In genomic region chr6:2132911-2133310, GRCh38 we compare ENCODE assay signal across 25 cellular contexts.
"Had no signal": no experiment of that assay in that cellular context is flagged by ENCODE, and none has a peak within 500 bp of the region (broad histone marks: within the 10 kb centered on the region; RNA-seq: fewer than 3 reads in every experiment).

No MANE protein-coding gene starts in this region.

- H3K36me3 ChIP-seq: colonic mucosa, esophagus squamous epithelium, heart right ventricle, lower lobe of right lung, neutrophil, pancreas, spleen, tibial artery, upper lobe of left lung had no signal

- FAIRE-seq: islet of Langerhans, pancreas, urothelium cell line had no signal

- H3K4me3 ChIP-seq: colonic mucosa, esophagus squamous epithelium, heart right ventricle, lower lobe of right lung, pancreas, spleen, testis, tibial artery, upper lobe of left lung had no signal

- H3K27ac ChIP-seq: colonic mucosa, esophagus squamous epithelium, heart right ventricle, lower lobe of right lung, neutrophil, spleen, testis, tibial artery, upper lobe of left lung had no signal

- H3K4me1 ChIP-seq: upper lobe of left lung had no signal

- H3K27me3 ChIP-seq: colonic mucosa, esophagus squamous epithelium, heart right ventricle, neutrophil, pancreas, spleen, testis, tibial artery, upper lobe of left lung had no signal

- ATAC-seq: heart right ventricle; left ventricle myocardium superior; lower lobe of right lung; natural killer cell treated with Interleukin-12 subunit alpha and Interleukin-12 subunit beta and Interleukin-15 and Interleukin-18, amount 100 ng/mL, for 72 hours; sciatic nerve; stimulated activated memory B cell treated with anti-CD40 and anti-IgM and Interleukin-4, amounts not matched to agents 10 μg/mL and 1 μg/mL and 100 μg/mL, for 72 hours; stimulated activated naive CD8-positive, alpha-beta T cell treated with anti-CD3 and anti-CD28 coated beads, Interleukin-15, Interleukin-2, amounts not matched to agents 100 U/mL and 50 U/mL, for 24 hours had no signal

- H3K9me3 ChIP-seq: colonic mucosa, esophagus squamous epithelium, heart right ventricle, lower lobe of right lung, neutrophil, pancreas, spleen, testis, tibial artery, upper lobe of left lung had no signal

- DNase-seq: colonic mucosa; effector memory CD4-positive, alpha-beta T cell; erythroblast; esophagus squamous epithelium; glutamatergic neuron; heart right ventricle; hippocampal formation; left cardiac atrium; left ventricle myocardium superior; lower lobe of right lung; naive B cell; spleen; stimulated activated CD4-positive, alpha-beta T cell treated with anti-CD3 and anti-CD28 coated beads, Interleukin-4, amount 100 ng/mL, for 4 hours; stimulated activated naive CD8-positive, alpha-beta T cell treated with anti-CD3 and anti-CD28 coated beads, Interleukin-15, Interleukin-2, amounts not matched to agents 100 U/mL and 50 U/mL, for 24 hours; substantia nigra; testis; tibial artery; upper lobe of left lung had no signal
